ENCODE assay signal across 19 cellular contexts in the genomic region with DNA sequence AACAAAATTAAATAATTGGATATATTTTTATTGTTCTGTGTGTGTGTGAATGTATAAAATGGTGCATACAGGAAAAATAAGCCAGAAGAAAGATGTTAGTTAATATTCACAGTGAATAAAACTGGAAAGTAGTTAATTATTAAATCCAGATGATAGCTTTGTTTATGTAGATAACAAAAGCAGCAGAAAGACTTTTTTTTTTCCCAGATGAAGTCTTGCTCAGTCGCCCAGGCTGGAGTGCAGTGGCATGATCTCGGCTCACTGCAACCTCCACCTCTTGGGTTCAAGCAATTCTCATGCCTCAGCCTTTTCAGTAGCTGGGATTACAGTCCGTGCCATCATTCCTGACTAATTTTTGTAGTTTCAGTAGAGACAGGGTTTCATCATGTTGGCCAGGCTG.
DNase-seq lines count a peak whose midpoint lies in the region; ATAC-seq and TF ChIP-seq lines count a peak whose summit lies in the region.
"Had no signal": no experiment of that assay in that cellular context is flagged by ENCODE, and none has a peak within 500 bp of the region (broad histone marks: within the 10 kb centered on the region; RNA-seq: fewer than 3 reads in every experiment).

No MANE protein-coding gene starts in this region.

- TF ChIP-seq CTCF in OCI-LY7 (conservative IDR thresholded peaks at IDR 0.05; ENCODE audit: low read length), result no peak
- no peak for TF ChIP-seq CTCF in WERI-Rb-1 (IDR thresholded peaks at IDR 0.05; ENCODE audit: low read depth, low read length)

- H3K4me3 ChIP-seq in OCI-LY7 (ENCODE audit: low read depth, low read length, poor library complexity, severe bottlenecking) (no peak overlapping the region), WERI-Rb-1 (ENCODE audit: low read depth, low read length) (peak overlapping the region; percentile 32)
- H3K4me3 ChIP-seq: A549; BLaER1 treated with 17β-estradiol and CSF1 and Interleukin-3, amounts not matched to agents 10 nM and 100 nM; GM23248 had no signal

- POLR2A ChIA-PET in OCI-LY7 (lab: Charles Lee), result interaction anchor here (0.5 kb wide), 1 partner anchor 1266 kb away, joined by 4 read pairs; no protein-coding TSS in a partner anchor

- H3K36me3 ChIP-seq in OCI-LY7 (ENCODE audit: insufficient read depth, low read length) (no peaks in the 10 kb centered on the region), WERI-Rb-1 (no peaks in the 10 kb centered on the region)
- H3K36me3 ChIP-seq: BE2C; BLaER1 treated with 17β-estradiol and CSF1 and Interleukin-3, amounts not matched to agents 10 nM and 100 nM had no signal

- no peaks in the 10 kb centered on the region for H3K79me2 ChIP-seq in OCI-LY7 (ENCODE audit: insufficient read depth, low read depth, low read length)

- no TSS peak for BruUV-seq in OCI-LY7 (replicated peaks; lab: Mats Ljungman, UMichigan)

- no peaks in the 10 kb centered on the region for H3K9me2 ChIP-seq in OCI-LY7 (ENCODE audit: insufficient read depth, low read length)

- H2AFZ ChIP-seq in OCI-LY7 (ENCODE audit: low read length), result 0 out of 2 replicates have a peak overlapping the region, but pooled peaks have one; percentile 6
- H2AFZ ChIP-seq: GM23248 had no signal

- no peak for DNase-seq in OCI-LY7 (ENCODE audit: low spot score)
- DNase-seq in WERI-Rb-1, result no peak
- DNase-seq in kidney tubule cell (ENCODE audit: low spot score), result peak; percentile 8
- no peak for DNase-seq in caudate nucleus (lab: John Stamatoyannopoulos, UW)
- DNase-seq in NCI-H1092 treated with DMSO at 0.1 percent for 48 hours (lab: John Stamatoyannopoulos, UW), result no peak
- DNase-seq: 8988T; ACHN; AML-193; BE2C; CD4-positive, alpha-beta T cell; CD8-positive, alpha-beta memory T cell; DMS 273 treated with DMSO at 0.1 percent for 48 hours; DND-41; GM23248; H7; HCEC 1CT had no signal

- H3K27me3 ChIP-seq in WERI-Rb-1 (ENCODE audit: insufficient read depth, low read depth, severe bottlenecking), result no peaks in the 10 kb centered on the region
- H3K27me3 ChIP-seq: BE2C; BLaER1 treated with 17β-estradiol and CSF1 and Interleukin-3, amounts not matched to agents 10 nM and 100 nM had no signal

- no peak overlapping the region for H3K27ac ChIP-seq in OCI-LY7 (ENCODE audit: low read depth, low read length, poor library complexity, severe bottlenecking)
- H3K27ac ChIP-seq in WERI-Rb-1, result peak overlapping the region; percentile 86
- no peak overlapping the region for H3K27ac ChIP-seq in caudate nucleus (ENCODE audit: low read depth, low read length)
- H3K27ac ChIP-seq: A549; BLaER1 treated with 17β-estradiol and CSF1 and Interleukin-3, amounts not matched to agents 10 nM and 100 nM; GM23248 had no signal

- no peak for ATAC-seq in HG03025 (IDR thresholded peaks at IDR 0.05; ENCODE audit: low FRiP score, unreplicated experiment)
- ATAC-seq: A549 had no signal

- H3K9me3 ChIP-seq in OCI-LY7 (ENCODE audit: low read length), result no peaks in the 10 kb centered on the region
- peaks cover 4% of the 10 kb centered on the region for H3K9me3 ChIP-seq in WERI-Rb-1 (ENCODE audit: severe bottlenecking)
- H3K9me3 ChIP-seq: A549, BE2C had no signal

- intact Hi-C loops in OCI-LY7 (cut with micrococcal nuclease; ENCODE audit: unreplicated experiment), result no loop called here

- H3K4me1 ChIP-seq in OCI-LY7 (ENCODE audit: insufficient read depth, low read length, poor library complexity, severe bottlenecking), result no peaks in the 10 kb centered on the region
- H3K4me1 ChIP-seq: A549; BE2C; BLaER1 treated with 17β-estradiol and CSF1 and Interleukin-3, amounts not matched to agents 10 nM and 100 nM had no signal

- H4K20me1 ChIP-seq in OCI-LY7 (ENCODE audit: insufficient read depth, low read length), result no peaks in the 10 kb centered on the region
- H4K20me1 ChIP-seq: BLaER1 treated with 17β-estradiol and CSF1 and Interleukin-3, amounts not matched to agents 10 nM and 100 nM had no signal

- no peak overlapping the region for H3K4me2 ChIP-seq in OCI-LY7 (ENCODE audit: low read length)
- H3K4me2 ChIP-seq: A549; BLaER1 treated with 17β-estradiol and CSF1 and Interleukin-3, amounts not matched to agents 10 nM and 100 nM had no signal

- CTCF ChIA-PET in OCI-LY7 (lab: Charles Lee; ENCODE audit: unreplicated experiment), result no interaction called here
